ENCODE assay signal across 39 cellular contexts in genomic region chr12:48557919-48558318, GRCh38. TPM values are rescaled to one million over a fixed set of nuclear protein-coding genes. Genes with fewer than 3 reads are reported as not detected.
"Had no signal": no experiment of that assay in that cellular context is flagged by ENCODE, and none has a peak within 500 bp of the region (broad histone marks: within the 10 kb centered on the region; RNA-seq: fewer than 3 reads in every experiment).

No MANE protein-coding gene starts in this region.

- DNase-seq: activated B cell treated with CpG ODN at 0.5 μM for 24 hours; activated CD4-positive, alpha-beta memory T cell treated with anti-CD3 and anti-CD28 coated beads, Interleukin-2, amount 10 ng/mL, durations not matched to agents 7 days and 5 days; activated CD4-positive, alpha-beta T cell treated with anti-CD3 and anti-CD28 coated beads for 4 hours; activated CD4-positive, alpha-beta T cell treated with anti-CD3 and anti-CD28 coated beads, Interleukin-2, amount 10 ng/mL, durations not matched to agents 7 days and 5 days; activated CD4-positive, alpha-beta T cell treated with anti-CD3 and anti-CD28 coated beads, Interleukin-2, amount 50 U/mL, for 48 hours; activated CD4-positive, CD25-positive, alpha-beta regulatory T cell treated with anti-CD3 and anti-CD28 coated beads, Interleukin-2, amount 50 U/mL, for 72 hours; activated CD8-positive, alpha-beta memory T cell treated with anti-CD3 and anti-CD28 coated beads for 24 hours; activated CD8-positive, alpha-beta memory T cell treated with anti-CD3 and anti-CD28 coated beads, Interleukin-2, amount 10 ng/mL, durations not matched to agents 7 days and 5 days; activated CD8-positive, alpha-beta memory T cell treated with anti-CD3 and anti-CD28 coated beads, Interleukin-2, amount 50 U/mL, for 48 hours; activated CD8-positive, alpha-beta T cell treated with anti-CD3 and anti-CD28 coated beads, Interleukin-2, amount 10 ng/mL, durations not matched to agents 7 days and 5 days; activated effector memory CD4-positive, alpha-beta T cell treated with Interleukin-2 at 50 U/mL for 16 hours; activated gamma-delta T cell; activated naive CD4-positive, alpha-beta T cell treated with anti-CD3 and anti-CD28 coated beads, Interleukin-2, amount 10 ng/mL, durations not matched to agents 7 days and 5 days; activated naive CD4-positive, alpha-beta T cell treated with Interleukin-2 at 50 U/mL for 16 hours; activated naive CD8-positive, alpha-beta T cell treated with anti-CD3 and anti-CD28 coated beads, Interleukin-2, amount 10 ng/mL, durations not matched to agents 7 days and 5 days; activated naive CD8-positive, alpha-beta T cell treated with anti-CD3 and anti-CD28 coated beads, Interleukin-2, amount 50 U/mL, for 24 hours; activated T-cell treated with anti-CD3 and anti-CD28 coated beads, Interleukin-2, amount 50 U/mL, for 24 hours; activated T-cell treated with anti-CD3 and anti-CD28 coated beads, Interleukin-2, amount 50 U/mL, for 48 hours; amygdala; anterior cingulate cortex; caudate nucleus; cerebellar nuclear complex; T-helper 1 cell; T-helper 2 cell; T-helper 9 cell had no signal

- H3K9me3 Mint-ChIP-seq: activated B cell treated with CpG ODN at 0.5 μM for 24 hours; activated CD4-positive, alpha-beta memory T cell treated with anti-CD3 and anti-CD28 coated beads, Interleukin-2, amount 10 ng/mL, durations not matched to agents 7 days and 5 days; activated CD4-positive, alpha-beta T cell treated with anti-CD3 and anti-CD28 coated beads, Interleukin-2, amount 10 ng/mL, durations not matched to agents 7 days and 5 days; activated naive CD4-positive, alpha-beta T cell treated with anti-CD3 and anti-CD28 coated beads, Interleukin-2, amount 10 ng/mL, durations not matched to agents 7 days and 5 days; activated naive CD4-positive, alpha-beta T cell treated with anti-CD3 and anti-CD28 coated beads, Interleukin-2, amount 50 U/mL, for 24 hours; activated naive CD8-positive, alpha-beta T cell treated with anti-CD3 and anti-CD28 coated beads, Interleukin-2, amount 10 ng/mL, durations not matched to agents 7 days and 5 days; activated naive CD8-positive, alpha-beta T cell treated with anti-CD3 and anti-CD28 coated beads, Interleukin-2, amount 50 U/mL, for 24 hours; activated T-cell treated with anti-CD3 and anti-CD28 coated beads, Interleukin-2, amount 50 U/mL, for 24 hours; activated T-helper 2 cell treated with anti-CD3 and anti-CD28 coated beads, Interferon-gamma antibody, Interleukin-2, Interleukin-4, amounts not matched to agents 10 μg/mL and 5 μg/mL and 100 μg/mL, durations not matched to agents 14 hours and 24 hours and 36 hours; central memory CD8-positive, alpha-beta T cell; T-helper 1 cell treated with Interleukin-12 subunit alpha and Interleukin-12 subunit beta and Interleukin-4 antibody, amounts not matched to agents 30 μg/mL and 1 μg/mL, for 36 hours; T-helper 2 cell treated with Interferon-gamma antibody and Interleukin-4, amounts not matched to agents 5 μg/mL and 100 μg/mL, for 36 hours had no signal

- H3K4me1 ChIP-seq: ascending aorta had no signal

- H3K4me1 Mint-ChIP-seq: activated B cell treated with CpG ODN at 0.5 μM for 24 hours; activated CD4-positive, alpha-beta memory T cell treated with anti-CD3 and anti-CD28 coated beads, Interleukin-2, amount 10 ng/mL, durations not matched to agents 7 days and 5 days; activated CD4-positive, alpha-beta T cell treated with anti-CD3 and anti-CD28 coated beads, Interleukin-2, amount 10 ng/mL, durations not matched to agents 7 days and 5 days; activated CD8-positive, alpha-beta memory T cell treated with anti-CD3 and anti-CD28 coated beads, Interleukin-2, amount 10 ng/mL, durations not matched to agents 7 days and 5 days; activated naive CD4-positive, alpha-beta T cell treated with anti-CD3 and anti-CD28 coated beads, Interleukin-2, amount 10 ng/mL, durations not matched to agents 7 days and 5 days; activated naive CD8-positive, alpha-beta T cell treated with anti-CD3 and anti-CD28 coated beads, Interleukin-2, amount 10 ng/mL, durations not matched to agents 7 days and 5 days; brain; central memory CD8-positive, alpha-beta T cell had no signal

- H3K27me3 Mint-ChIP-seq: activated CD4-positive, alpha-beta memory T cell treated with anti-CD3 and anti-CD28 coated beads, Interleukin-2, amount 10 ng/mL, durations not matched to agents 7 days and 5 days; activated naive CD4-positive, alpha-beta T cell treated with anti-CD3 and anti-CD28 coated beads, Interleukin-2, amount 50 U/mL, for 24 hours had no signal

- H3K27me3 ChIP-seq: ascending aorta, cardiac muscle cell had no signal

- FAIRE-seq: bronchial epithelial cell, TTC549 had no signal

- H3K36me3 Mint-ChIP-seq: activated CD8-positive, alpha-beta memory T cell treated with anti-CD3 and anti-CD28 coated beads, Interleukin-2, amount 10 ng/mL, durations not matched to agents 7 days and 5 days; activated naive CD4-positive, alpha-beta T cell treated with anti-CD3 and anti-CD28 coated beads, Interleukin-2, amount 10 ng/mL, durations not matched to agents 7 days and 5 days; activated naive CD4-positive, alpha-beta T cell treated with anti-CD3 and anti-CD28 coated beads, Interleukin-2, amount 50 U/mL, for 24 hours; activated naive CD8-positive, alpha-beta T cell; activated naive CD8-positive, alpha-beta T cell treated with anti-CD3 and anti-CD28 coated beads, Interleukin-2, amount 10 ng/mL, durations not matched to agents 7 days and 5 days; brain had no signal

- H3K36me3 ChIP-seq: ascending aorta, cardiac muscle cell had no signal

- H3K4me3 Mint-ChIP-seq: activated B cell treated with CpG ODN at 0.5 μM for 24 hours; activated CD4-positive, alpha-beta memory T cell treated with anti-CD3 and anti-CD28 coated beads, Interleukin-2, amount 10 ng/mL, durations not matched to agents 7 days and 5 days; activated CD4-positive, alpha-beta T cell treated with anti-CD3 and anti-CD28 coated beads, Interleukin-2, amount 10 ng/mL, durations not matched to agents 7 days and 5 days; activated CD8-positive, alpha-beta memory T cell treated with anti-CD3 and anti-CD28 coated beads, Interleukin-2, amount 10 ng/mL, durations not matched to agents 7 days and 5 days; activated CD8-positive, alpha-beta T cell treated with anti-CD3 and anti-CD28 coated beads, Interleukin-2, amount 10 ng/mL, durations not matched to agents 7 days and 5 days; activated naive CD4-positive, alpha-beta T cell treated with anti-CD3 and anti-CD28 coated beads, Interleukin-2, amount 10 ng/mL, durations not matched to agents 7 days and 5 days; activated naive CD4-positive, alpha-beta T cell treated with anti-CD3 and anti-CD28 coated beads, Interleukin-2, amount 50 U/mL, for 24 hours; activated naive CD8-positive, alpha-beta T cell; activated naive CD8-positive, alpha-beta T cell treated with anti-CD3 and anti-CD28 coated beads, Interleukin-2, amount 10 ng/mL, durations not matched to agents 7 days and 5 days; activated naive CD8-positive, alpha-beta T cell treated with anti-CD3 and anti-CD28 coated beads, Interleukin-2, amount 50 U/mL, for 24 hours; activated T-cell treated with anti-CD3 and anti-CD28 coated beads, Interleukin-2, amount 50 U/mL, for 24 hours; brain; central memory CD8-positive, alpha-beta T cell; T-helper 1 cell treated with Interleukin-12 subunit alpha and Interleukin-12 subunit beta and Interleukin-4 antibody, amounts not matched to agents 30 μg/mL and 1 μg/mL, for 36 hours; T-helper 2 cell treated with Interferon-gamma antibody and Interleukin-4, amounts not matched to agents 5 μg/mL and 100 μg/mL, for 36 hours had no signal

- H3K27ac ChIP-seq: ascending aorta, cardiac muscle cell, VCaP had no signal

- H3K9me3 ChIP-seq: ascending aorta had no signal

- ATAC-seq: activated CD8-positive, alpha-beta memory T cell treated with anti-CD3 and anti-CD28 coated beads, Interleukin-2, amount 10 ng/mL, durations not matched to agents 7 days and 5 days; activated CD8-positive, alpha-beta T cell treated with anti-CD3 and anti-CD28 coated beads, Interleukin-2, amount 10 ng/mL, durations not matched to agents 7 days and 5 days; activated naive CD8-positive, alpha-beta T cell treated with anti-CD3 and anti-CD28 coated beads, Interleukin-2, amount 50 U/mL, for 24 hours had no signal

- H3K4me3 ChIP-seq: ascending aorta, cardiac muscle cell had no signal

- H3K27ac Mint-ChIP-seq: activated B cell treated with CpG ODN at 0.5 μM for 24 hours; activated CD4-positive, alpha-beta memory T cell treated with anti-CD3 and anti-CD28 coated beads, Interleukin-2, amount 10 ng/mL, durations not matched to agents 7 days and 5 days; activated CD4-positive, alpha-beta T cell treated with anti-CD3 and anti-CD28 coated beads, Interleukin-2, amount 10 ng/mL, durations not matched to agents 7 days and 5 days; activated CD8-positive, alpha-beta memory T cell treated with anti-CD3 and anti-CD28 coated beads, Interleukin-2, amount 10 ng/mL, durations not matched to agents 7 days and 5 days; activated CD8-positive, alpha-beta T cell treated with anti-CD3 and anti-CD28 coated beads, Interleukin-2, amount 10 ng/mL, durations not matched to agents 7 days and 5 days; activated naive CD4-positive, alpha-beta T cell treated with anti-CD3 and anti-CD28 coated beads, Interleukin-2, amount 10 ng/mL, durations not matched to agents 7 days and 5 days; activated naive CD4-positive, alpha-beta T cell treated with anti-CD3 and anti-CD28 coated beads, Interleukin-2, amount 50 U/mL, for 24 hours; activated naive CD8-positive, alpha-beta T cell; activated naive CD8-positive, alpha-beta T cell treated with anti-CD3 and anti-CD28 coated beads, Interleukin-2, amount 10 ng/mL, durations not matched to agents 7 days and 5 days; activated naive CD8-positive, alpha-beta T cell treated with anti-CD3 and anti-CD28 coated beads, Interleukin-2, amount 50 U/mL, for 24 hours; activated T-cell treated with anti-CD3 and anti-CD28 coated beads, Interleukin-2, amount 50 U/mL, for 24 hours; activated T-helper 2 cell treated with anti-CD3 and anti-CD28 coated beads, Interferon-gamma antibody, Interleukin-2, Interleukin-4, amounts not matched to agents 10 μg/mL and 5 μg/mL and 100 μg/mL, durations not matched to agents 14 hours and 24 hours and 36 hours; brain; T-helper 1 cell treated with Interleukin-12 subunit alpha and Interleukin-12 subunit beta and Interleukin-4 antibody, amounts not matched to agents 30 μg/mL and 1 μg/mL, for 36 hours; T-helper 2 cell treated with Interferon-gamma antibody and Interleukin-4, amounts not matched to agents 5 μg/mL and 100 μg/mL, for 36 hours had no signal

RNA-seq across cellular contexts. Expression of gene LALBA, which starts 11.9 kb away (rescaled TPM):
- total RNA-seq: activated B cell treated with CpG ODN at 0.5 μM for 24 hours; activated CD4-positive, alpha-beta memory T cell treated with anti-CD3 and anti-CD28 coated beads, Interleukin-2, amount 10 ng/mL, durations not matched to agents 7 days and 5 days; activated CD4-positive, alpha-beta T cell treated with anti-CD3 and anti-CD28 coated beads, Interleukin-2, amount 10 ng/mL, durations not matched to agents 7 days and 5 days; activated CD8-positive, alpha-beta memory T cell treated with anti-CD3 and anti-CD28 coated beads, Interleukin-2, amount 10 ng/mL, durations not matched to agents 7 days and 5 days; activated CD8-positive, alpha-beta T cell treated with anti-CD3 and anti-CD28 coated beads, Interleukin-2, amount 10 ng/mL, durations not matched to agents 7 days and 5 days; activated naive CD8-positive, alpha-beta T cell treated with anti-CD3 and anti-CD28 coated beads, Interleukin-2, amount 10 ng/mL, durations not matched to agents 7 days and 5 days; activated T-helper 2 cell treated with anti-CD3 and anti-CD28 coated beads, Interferon-gamma antibody, Interleukin-2, Interleukin-4, amounts not matched to agents 10 μg/mL and 5 μg/mL and 100 μg/mL, durations not matched to agents 14 hours and 24 hours and 36 hours; ascending aorta; bronchial epithelial cell; cardiac muscle cell; chondrocyte had no signal
- polyA plus RNA-seq: adipose tissue, cardiac muscle cell had no signal

RNA-seq across cellular contexts. Expression of gene OR8S1, which starts 32.5 kb away (rescaled TPM):
- total RNA-seq: activated B cell treated with CpG ODN at 0.5 μM for 24 hours; activated CD4-positive, alpha-beta memory T cell treated with anti-CD3 and anti-CD28 coated beads, Interleukin-2, amount 10 ng/mL, durations not matched to agents 7 days and 5 days; activated CD4-positive, alpha-beta T cell treated with anti-CD3 and anti-CD28 coated beads, Interleukin-2, amount 10 ng/mL, durations not matched to agents 7 days and 5 days; activated CD8-positive, alpha-beta memory T cell treated with anti-CD3 and anti-CD28 coated beads, Interleukin-2, amount 10 ng/mL, durations not matched to agents 7 days and 5 days; activated CD8-positive, alpha-beta T cell treated with anti-CD3 and anti-CD28 coated beads, Interleukin-2, amount 10 ng/mL, durations not matched to agents 7 days and 5 days; activated naive CD8-positive, alpha-beta T cell treated with anti-CD3 and anti-CD28 coated beads, Interleukin-2, amount 10 ng/mL, durations not matched to agents 7 days and 5 days; activated T-helper 2 cell treated with anti-CD3 and anti-CD28 coated beads, Interferon-gamma antibody, Interleukin-2, Interleukin-4, amounts not matched to agents 10 μg/mL and 5 μg/mL and 100 μg/mL, durations not matched to agents 14 hours and 24 hours and 36 hours; ascending aorta; bronchial epithelial cell; cardiac muscle cell; chondrocyte had no signal
- polyA plus RNA-seq: adipose tissue, cardiac muscle cell had no signal
